12 cellular contexts compared by ENCODE assay signal in genomic region chr3:142501004-142501926, GRCh38. TPM values are rescaled to one million over a fixed set of nuclear protein-coding genes. Genes with fewer than 3 reads are reported as not detected.
DNase-seq lines count a peak whose midpoint lies in the region; ATAC-seq and TF ChIP-seq lines count a peak whose summit lies in the region.
"Had no signal": no experiment of that assay in that cellular context is flagged by ENCODE, and none has a peak within 500 bp of the region (broad histone marks: within the 10 kb centered on the region; RNA-seq: fewer than 3 reads in every experiment).

No MANE protein-coding gene starts in this region.

- intact Hi-C loops in adrenal gland (cut with DNase I) (no loop called here), upper lobe of right lung (cut with DNase I) (no loop called here)

- H3K4me1 ChIP-seq in HEK293 (ENCODE audit: control insufficient read depth, insufficient read depth, low read length) (no peaks in the 10 kb centered on the region), adrenal gland (replicated peaks in 1 of 2) (peaks cover 23 to 43% of the 10 kb centered on the region in 2 donors), upper lobe of right lung (no peaks in the 10 kb centered on the region)
- no peaks in the 10 kb centered on the region for H3K4me1 ChIP-seq in effector memory CD4-positive, alpha-beta T cell (ENCODE audit: control insufficient read depth, insufficient read depth, low read length, poor library complexity, severe bottlenecking)

- H3K4me3 ChIP-seq in AG04450 (ENCODE audit: low read depth, low read length) (no peak overlapping the region), HEK293 (ENCODE audit: low read depth, low read length) (no peak overlapping the region), adrenal gland (no peak overlapping the region), upper lobe of right lung (no peak overlapping the region)
- no peak overlapping the region for H3K4me3 ChIP-seq in effector memory CD4-positive, alpha-beta T cell (ENCODE audit: insufficient read depth, low read depth, low read length, poor library complexity, severe bottlenecking)

- no peak overlapping the region for H3K27ac ChIP-seq in AG04450 (ENCODE audit: low read depth, low read length)
- H3K27ac ChIP-seq in HEK293 (ENCODE audit: extremely low read depth, low read depth, low read length), result no peak overlapping the region
- H3K27ac ChIP-seq in adrenal gland, result peak overlapping the region; percentile 39 to 82 (median 76)
- H3K27ac ChIP-seq in effector memory CD4-positive, alpha-beta T cell (ENCODE audit: insufficient read depth, low read length, poor library complexity, severe bottlenecking), result no peak overlapping the region
- no peak overlapping the region for H3K27ac ChIP-seq in upper lobe of right lung

- DNase-seq in AG04450 (ENCODE audit: low read depth, low spot score) (peak; percentile 51), adrenal gland (no peak), glomerular visceral epithelial cell (ENCODE audit: extremely low spot score) (peak; percentile 12), upper lobe of right lung (no peak), NCI-H446 (lab: John Stamatoyannopoulos, UW) (no peak)
- no peak for DNase-seq in effector memory CD4-positive, alpha-beta T cell
- DNase-seq: activated naive CD8-positive, alpha-beta T cell treated with anti-CD3 and anti-CD28 coated beads, Interleukin-2, amount 10 ng/mL, durations not matched to agents 7 days and 5 days; CD8-positive, alpha-beta memory T cell; glutamatergic neuron; NK-92 treated with Interleukin-12 subunit alpha and Interleukin-12 subunit beta, amount 100 ng/mL, for 24 hours had no signal

- CTCF ChIA-PET in AG04450 (lab: Charles Lee), result interaction anchor here (0.6 kb wide), 1 partner anchor 28 kb away, joined by 6 read pairs; no protein-coding TSS in a partner anchor
- CTCF ChIA-PET in HEK293 (lab: Yijun Ruan, JAX), result no interaction called here

- POLR2A ChIA-PET in AG04450 (lab: Yijun Ruan, JAX), result no interaction called here
- POLR2A ChIA-PET in HEK293 (lab: Yijun Ruan, JAX), result no interaction called here

- no peaks in the 10 kb centered on the region for H3K9me3 ChIP-seq in AG04450 (ENCODE audit: control insufficient read depth, insufficient read depth, low read length)
- H3K9me3 ChIP-seq in HEK293 (ENCODE audit: control insufficient read depth, insufficient read depth, low read depth, low read length), result no peaks in the 10 kb centered on the region
- H3K9me3 ChIP-seq in adrenal gland (replicated peaks in 1 of 3), result peaks cover 0 to 5% (median 0%) of the 10 kb centered on the region in 3 donors
- H3K9me3 ChIP-seq in effector memory CD4-positive, alpha-beta T cell (ENCODE audit: control insufficient read depth, low read length), result no peaks in the 10 kb centered on the region
- H3K9me3 ChIP-seq in upper lobe of right lung, result no peaks in the 10 kb centered on the region

- H3K27me3 ChIP-seq in AG04450 (ENCODE audit: control insufficient read depth, insufficient read depth, low read length) (no peaks in the 10 kb centered on the region), adrenal gland (no peaks in the 10 kb centered on the region), upper lobe of right lung (no peaks in the 10 kb centered on the region)
- no peaks in the 10 kb centered on the region for H3K27me3 ChIP-seq in effector memory CD4-positive, alpha-beta T cell (replicated peaks; ENCODE audit: control insufficient read depth, insufficient read depth, low read length, poor library complexity, severe bottlenecking)

- no peak for ATAC-seq in GM21423 (IDR thresholded peaks at IDR 0.05; ENCODE audit: unreplicated experiment)
- no peak for ATAC-seq in upper lobe of right lung

- TF ChIP-seq POLR2A in adrenal gland (IDR thresholded peaks at IDR 0.05), result no peak

- 48 to 69% (median 64%) methylated on average over 4 to 5 of the region's 5 CpGs for WGBS in adrenal gland, 4 donors

- peaks cover 4 to 27% of the 10 kb centered on the region in 2 experiments; a peak in 2 of 3 replicates for H3K36me3 ChIP-seq in HEK293 (ENCODE audit: control insufficient read depth in 2 of 2, insufficient read depth in 1 of 2, low read length in 2 of 2)
- peaks cover 0 to 9% of the 10 kb centered on the region in 2 donors for H3K36me3 ChIP-seq in adrenal gland (replicated peaks in 1 of 2)
- H3K36me3 ChIP-seq in effector memory CD4-positive, alpha-beta T cell (ENCODE audit: control insufficient read depth, insufficient read depth, low read length), result peaks cover 39% of the 10 kb centered on the region
- H3K36me3 ChIP-seq in upper lobe of right lung, result peaks cover 39% of the 10 kb centered on the region

- TF ChIP-seq CTCF in AG04450 (IDR thresholded peaks at IDR 0.05; ENCODE audit: low read depth, low read length) (no peak), HEK293 (tag by site-specific recombination; IDR thresholded peaks at IDR 0.05) (no peak), adrenal gland (IDR thresholded peaks at IDR 0.05) (no peak), upper lobe of right lung (IDR thresholded peaks at IDR 0.05) (no peak)

TF ChIP-seq in HEK293, 187 proteins besides CTCF, POLR2A, EP300 and RAD21:
- TF ChIP-seq ZNF324 (tag by site-specific recombination; IDR thresholded peaks at IDR 0.05), result no peak
- TF ChIP-seq ZNF501 (tag by site-specific recombination; IDR thresholded peaks at IDR 0.05), result no peak
- TF ChIP-seq PRDM6 (tag by site-specific recombination; IDR thresholded peaks at IDR 0.05), result peak; percentile 42
- TF ChIP-seq ZNF670 (tag by site-specific recombination; IDR thresholded peaks at IDR 0.05; ENCODE audit: low read depth), result no peak
- TF ChIP-seq ZNF335 (tag by site-specific recombination; conservative IDR thresholded peaks at IDR 0.05), result no peak
- no peak for TF ChIP-seq ZNF513 (tag by site-specific recombination; IDR thresholded peaks at IDR 0.05)
- no peak for TF ChIP-seq SCRT2 (tag by site-specific recombination; IDR thresholded peaks at IDR 0.05)
- peak; percentile 46; the same call in 1 of the 2 replicates for TF ChIP-seq FEZF1 (tag by site-specific recombination; IDR thresholded peaks at IDR 0.05)
- TF ChIP-seq BCL6B (tag by site-specific recombination; IDR thresholded peaks at IDR 0.05), result no peak

RNA-seq across cellular contexts. Expression of gene XRN1, which starts 53.4 kb away (rescaled TPM):
- polyA plus RNA-seq in AG04450 (2011; rRNA removed), result 26.4 and 36.9 TPM in 2 replicates
- 38.4 and 55.2 TPM in 2 replicates for polyA minus RNA-seq in AG04450 (2011; rRNA and poly(A)+ RNA removed)
- 10 to 100 TPM; 17.6 to 73.6 (median 36.5) TPM for total RNA-seq in adrenal gland
- polyA plus RNA-seq in adrenal gland, result 10 to 100 TPM in 2 of 3 donors, 1 to 10 TPM in 1; 6.3 to 14.5 (median 10.1) TPM
- total RNA-seq in upper lobe of right lung, result 46.1 TPM

Comparison
In these comparisons a context has a peak if more than half of its experiments do, and no peak if none do; other contexts are left out.
1. DNase-seq: peak in AG04450 (single experiment) and glomerular visceral epithelial cell (single experiment); none in adrenal gland (0 of 7), effector memory CD4-positive, alpha-beta T cell (0 of 3), upper lobe of right lung (single experiment) and NCI-H446 (0 of 2).
2. H3K27ac ChIP-seq: peak in adrenal gland (5 of 5); none in AG04450 (single experiment), HEK293 (single experiment), effector memory CD4-positive, alpha-beta T cell (single experiment) and upper lobe of right lung (single experiment).